Comparison of ENCODE assay signal across 22 cellular contexts in the genomic region with DNA sequence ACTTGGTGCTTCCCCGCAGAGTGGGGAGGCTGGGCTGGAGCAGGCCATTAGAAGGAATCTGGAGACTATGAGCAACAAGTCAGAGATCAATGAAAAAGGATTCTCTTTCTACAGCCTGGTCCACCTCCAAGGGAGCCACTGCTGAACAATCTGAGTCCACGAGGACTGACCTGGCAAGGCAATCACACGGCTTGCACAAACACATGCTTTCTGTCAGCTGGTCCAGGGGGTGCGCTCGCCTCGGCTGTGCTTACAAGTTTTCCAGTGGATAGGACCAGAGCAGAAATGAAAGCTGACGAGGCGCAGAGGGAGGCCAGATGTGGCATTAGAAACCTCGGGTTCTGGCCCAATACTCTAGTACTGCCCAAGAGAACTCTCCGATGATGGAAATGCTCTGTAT. TPM values are rescaled to one million over a fixed set of nuclear protein-coding genes. Genes with fewer than 3 reads are reported as not detected.
"Had no signal": no experiment of that assay in that cellular context is flagged by ENCODE, and none has a peak within 500 bp of the region (broad histone marks: within the 10 kb centered on the region; RNA-seq: fewer than 3 reads in every experiment).

No MANE protein-coding gene starts in this region.

- H3K27ac Mint-ChIP-seq: activated CD4-positive, alpha-beta T cell treated with anti-CD3 and anti-CD28 coated beads, Interleukin-2, amount 10 ng/mL, durations not matched to agents 7 days and 5 days; effector memory CD8-positive, alpha-beta T cell had no signal

- DNase-seq: activated CD4-positive, alpha-beta T cell treated with anti-CD3 and anti-CD28 coated beads, Interleukin-2, amount 10 ng/mL, durations not matched to agents 7 days and 5 days; activated CD4-positive, CD25-positive, alpha-beta regulatory T cell; activated gamma-delta T cell treated with Interleukin-2 at 50 U/mL for 16 hours; effector memory CD8-positive, alpha-beta T cell; esophagus squamous epithelium; hippocampal formation; midbrain; psoas muscle; right cardiac atrium; small intestine; stimulated activated CD4-positive, alpha-beta T cell treated with anti-CD3 and anti-CD28 coated beads, Interleukin-15, amount 100 ng/mL, for 24 hours; stimulated activated CD4-positive, alpha-beta T cell treated with anti-CD3 and anti-CD28 coated beads, Interleukin-2, amount 100 ng/mL, for 48 hours; stimulated activated naive CD8-positive, alpha-beta T cell treated with anti-CD3 and anti-CD28 coated beads, Interleukin-15, amount 100 ng/mL, for 72 hours; T-helper 9 cell; upper lobe of right lung had no signal

- H3K4me3 Mint-ChIP-seq: activated CD4-positive, alpha-beta T cell treated with anti-CD3 and anti-CD28 coated beads, Interleukin-2, amount 10 ng/mL, durations not matched to agents 7 days and 5 days; effector memory CD8-positive, alpha-beta T cell; neural crest cell had no signal

- H3K4me3 ChIP-seq: esophagus squamous epithelium, psoas muscle, upper lobe of right lung had no signal

- ATAC-seq: activated naive CD4-positive, alpha-beta T cell treated with anti-CD3 and anti-CD28 coated beads, Interleukin-2, amount 50 U/mL, for 72 hours; effector memory CD8-positive, alpha-beta T cell; psoas muscle; right cardiac atrium; stimulated activated naive CD8-positive, alpha-beta T cell treated with anti-CD3 and anti-CD28 coated beads, Interleukin-15, amount 100 ng/mL, for 72 hours; upper lobe of right lung had no signal

- H3K9me3 Mint-ChIP-seq: activated CD4-positive, alpha-beta T cell treated with anti-CD3 and anti-CD28 coated beads, Interleukin-2, amount 10 ng/mL, durations not matched to agents 7 days and 5 days; activated naive CD4-positive, alpha-beta T cell treated with anti-CD3 and anti-CD28 coated beads, Interleukin-2, amount 50 U/mL, for 72 hours; effector memory CD8-positive, alpha-beta T cell; neural crest cell; stimulated activated naive CD8-positive, alpha-beta T cell treated with anti-CD3 and anti-CD28 coated beads, Interleukin-15, amount 100 ng/mL, for 72 hours had no signal

- H3K4me1 ChIP-seq: psoas muscle had no signal

- H3K9me3 ChIP-seq: esophagus squamous epithelium, psoas muscle, upper lobe of right lung had no signal

- H3K27me3 Mint-ChIP-seq: activated CD4-positive, alpha-beta T cell treated with anti-CD3 and anti-CD28 coated beads, Interleukin-2, amount 10 ng/mL, durations not matched to agents 7 days and 5 days; effector memory CD8-positive, alpha-beta T cell; stimulated activated naive CD8-positive, alpha-beta T cell treated with anti-CD3 and anti-CD28 coated beads, Interleukin-15, amount 100 ng/mL, for 72 hours had no signal

- H3K36me3 ChIP-seq: upper lobe of right lung had no signal

- H3K27ac ChIP-seq: esophagus squamous epithelium, psoas muscle, upper lobe of right lung had no signal

- H3K27me3 ChIP-seq: esophagus squamous epithelium, upper lobe of right lung had no signal

RNA-seq across cellular contexts. Expression of gene KCNK5, which starts 18.1 kb away (rescaled TPM):
- total RNA-seq: dermis microvascular lymphatic vessel endothelial cell, fibroblast of villous mesenchyme, glomerular endothelial cell, myocyte, osteocyte had no signal
